Comparison of ENCODE assay signal across 28 cellular contexts in the genomic region with DNA sequence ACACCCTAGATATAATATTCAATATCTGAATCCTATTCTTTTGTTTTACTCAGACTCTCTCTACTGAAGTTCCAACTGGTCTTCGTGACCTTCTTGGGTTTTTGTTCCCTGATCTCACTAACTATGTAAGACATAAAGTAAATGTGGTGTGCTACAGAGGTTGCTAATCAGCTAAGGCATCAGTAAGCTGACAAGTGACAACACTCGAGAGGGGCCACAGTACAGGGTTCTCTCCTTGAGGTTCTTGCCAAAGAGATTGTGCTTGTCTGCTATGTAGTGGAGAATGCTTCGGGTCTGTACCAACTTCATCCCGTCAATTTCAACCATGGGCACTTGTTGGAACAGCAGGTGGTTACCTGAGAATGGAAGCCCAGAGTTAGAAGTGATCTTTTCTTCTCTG. TPM values are rescaled to one million over a fixed set of nuclear protein-coding genes. Genes with fewer than 3 reads are reported as not detected.
DNase-seq lines count a peak whose midpoint lies in the region; ATAC-seq and TF ChIP-seq lines count a peak whose summit lies in the region.
"Had no signal": no experiment of that assay in that cellular context is flagged by ENCODE, and none has a peak within 500 bp of the region (broad histone marks: within the 10 kb centered on the region; RNA-seq: fewer than 3 reads in every experiment).

No MANE protein-coding gene starts in this region.

- peaks cover 7% of the 10 kb centered on the region for H3K27me3 Mint-ChIP-seq in activated naive CD4-positive, alpha-beta T cell treated with anti-CD3 and anti-CD28 coated beads for 36 hours (ENCODE audit: low read depth)
- peaks cover 15% of the 10 kb centered on the region for H3K27me3 Mint-ChIP-seq in activated naive CD8-positive, alpha-beta T cell treated with anti-CD3 and anti-CD28 coated beads, Interleukin-2, amount 50 U/mL, for 24 hours
- H3K27me3 Mint-ChIP-seq in stimulated activated naive B cell treated with anti-CD40 and anti-IgM and Interleukin-4, amounts not matched to agents 10 μg/mL and 1 μg/mL and 100 μg/mL, for 72 hours = no peaks in the 10 kb centered on the region
- H3K27me3 Mint-ChIP-seq: activated B cell treated with CpG ODN at 0.5 μM for 24 hours had no signal

- no peak overlapping the region for H3K4me3 Mint-ChIP-seq in activated naive CD4-positive, alpha-beta T cell treated with anti-CD3 and anti-CD28 coated beads for 36 hours
- peak overlapping the region; percentile 42 for H3K4me3 Mint-ChIP-seq in activated naive CD8-positive, alpha-beta T cell treated with anti-CD3 and anti-CD28 coated beads, Interleukin-2, amount 50 U/mL, for 24 hours
- H3K4me3 Mint-ChIP-seq in stimulated activated naive B cell treated with anti-CD40 and anti-IgM and Interleukin-4, amounts not matched to agents 10 μg/mL and 1 μg/mL and 100 μg/mL, for 72 hours = no peak overlapping the region
- H3K4me3 Mint-ChIP-seq: endodermal cell had no signal

- H3K36me3 ChIP-seq in MM.1S (replicated peaks; ENCODE audit: insufficient read depth, low read length) = no peaks in the 10 kb centered on the region

- DNase-seq in activated naive CD4-positive, alpha-beta T cell treated with anti-CD3 and anti-CD28 coated beads for 36 hours = peak; percentile 24
- no peak for DNase-seq in activated naive CD4-positive, alpha-beta T cell (lab: John Stamatoyannopoulos, UW)
- no peak for DNase-seq in MM.1S
- DNase-seq in activated naive CD8-positive, alpha-beta T cell treated with anti-CD3 and anti-CD28 coated beads, Interleukin-2, amount 50 U/mL, for 24 hours = no peak
- DNase-seq in stimulated activated naive B cell treated with anti-CD40 and anti-IgM and Interleukin-4, amounts not matched to agents 10 μg/mL and 1 μg/mL and 100 μg/mL, for 72 hours = no peak
- no peak for DNase-seq in kidney glomerular epithelial cell (lab: John Stamatoyannopoulos, UW)
- DNase-seq: ACHN, activated B cell treated with CpG ODN at 0.5 μM for 24 hours, COR-L47, endodermal cell, glutamatergic neuron, HCEC 1CT, KBM-7, left lung, mesendoderm, NCI-H1436, NCI-H2081 treated with DMSO at 0.1 percent for 48 hours, NCI-H2227 treated with DMSO at 0.1 percent for 48 hours, NCI-H526, OCI-M1, small intestine, stomach had no signal

- peaks cover 69% of the 10 kb centered on the region for H3K4me1 Mint-ChIP-seq in activated naive CD4-positive, alpha-beta T cell treated with anti-CD3 and anti-CD28 coated beads for 36 hours (ENCODE audit: low read depth)
- H3K4me1 Mint-ChIP-seq in activated naive CD8-positive, alpha-beta T cell treated with anti-CD3 and anti-CD28 coated beads, Interleukin-2, amount 50 U/mL, for 24 hours = peaks cover 84% of the 10 kb centered on the region
- H3K4me1 Mint-ChIP-seq in stimulated activated naive B cell treated with anti-CD40 and anti-IgM and Interleukin-4, amounts not matched to agents 10 μg/mL and 1 μg/mL and 100 μg/mL, for 72 hours = peaks cover 35 to 50% of the 10 kb centered on the region in 2 donors

- H3K27ac Mint-ChIP-seq in activated naive CD4-positive, alpha-beta T cell treated with anti-CD3 and anti-CD28 coated beads for 36 hours = peak overlapping the region; percentile 82
- peak overlapping the region; percentile 66 for H3K27ac Mint-ChIP-seq in activated naive CD8-positive, alpha-beta T cell treated with anti-CD3 and anti-CD28 coated beads, Interleukin-2, amount 50 U/mL, for 24 hours
- peak overlapping the region; percentile 20 for H3K27ac Mint-ChIP-seq in stimulated activated naive B cell treated with anti-CD40 and anti-IgM and Interleukin-4, amounts not matched to agents 10 μg/mL and 1 μg/mL and 100 μg/mL, for 72 hours
- H3K27ac Mint-ChIP-seq: activated B cell treated with CpG ODN at 0.5 μM for 24 hours, endodermal cell had no signal

- H3K27me3 ChIP-seq in MM.1S (replicated peaks; ENCODE audit: insufficient read depth, low read length) = no peaks in the 10 kb centered on the region
- H3K27me3 ChIP-seq: left lung, SJSA1, stomach, tibial nerve had no signal

- no peaks in the 10 kb centered on the region for H3K79me2 ChIP-seq in MM.1S (ENCODE audit: low read length)

- no peaks in the 10 kb centered on the region for H4K20me1 ChIP-seq in MM.1S (ENCODE audit: insufficient read depth, low read length)

- no peak overlapping the region for H2AFZ ChIP-seq in MM.1S (ENCODE audit: low read length)

- H3K36me3 Mint-ChIP-seq in activated naive CD4-positive, alpha-beta T cell treated with anti-CD3 and anti-CD28 coated beads for 36 hours (ENCODE audit: low read depth) = peaks cover 34% of the 10 kb centered on the region
- peaks cover 46% of the 10 kb centered on the region for H3K36me3 Mint-ChIP-seq in activated naive CD8-positive, alpha-beta T cell treated with anti-CD3 and anti-CD28 coated beads, Interleukin-2, amount 50 U/mL, for 24 hours (ENCODE audit: low read depth)
- H3K36me3 Mint-ChIP-seq in stimulated activated naive B cell treated with anti-CD40 and anti-IgM and Interleukin-4, amounts not matched to agents 10 μg/mL and 1 μg/mL and 100 μg/mL, for 72 hours = peaks cover 3 to 16% of the 10 kb centered on the region in 2 donors

- H3K4me3 ChIP-seq in MM.1S (ENCODE audit: low read length) = no peak overlapping the region
- H3K4me3 ChIP-seq: left lung, SJSA1, stomach, tibial nerve had no signal

- CTCF ChIA-PET in activated naive CD4-positive, alpha-beta T cell treated with anti-CD3 and anti-CD28 coated beads for 36 hours (lab: Charles Lee) = interaction anchor here (3.2 kb wide), 1 partner anchor 10 kb away, joined by 14 read pairs; a partner anchor contains a TSS

- TF ChIP-seq CTCF in MM.1S (IDR thresholded peaks at IDR 0.05; ENCODE audit: low read length) = no peak

- H3K9me3 ChIP-seq in MM.1S (replicated peaks; ENCODE audit: insufficient read depth, low read length) = no peaks in the 10 kb centered on the region
- H3K9me3 ChIP-seq: left lung, SJSA1, stomach, tibial nerve had no signal

- no peaks in the 10 kb centered on the region for H3K9me3 Mint-ChIP-seq in activated naive CD4-positive, alpha-beta T cell treated with anti-CD3 and anti-CD28 coated beads for 36 hours
- H3K9me3 Mint-ChIP-seq in activated naive CD8-positive, alpha-beta T cell treated with anti-CD3 and anti-CD28 coated beads, Interleukin-2, amount 50 U/mL, for 24 hours = no peaks in the 10 kb centered on the region
- H3K9me3 Mint-ChIP-seq in stimulated activated naive B cell treated with anti-CD40 and anti-IgM and Interleukin-4, amounts not matched to agents 10 μg/mL and 1 μg/mL and 100 μg/mL, for 72 hours = no peaks in the 10 kb centered on the region
- H3K9me3 Mint-ChIP-seq: activated B cell treated with CpG ODN at 0.5 μM for 24 hours, endodermal cell had no signal

- peak overlapping the region; percentile 80 for H3K4me2 ChIP-seq in MM.1S (ENCODE audit: low read depth, low read length)

- intact Hi-C loops in activated naive CD4-positive, alpha-beta T cell treated with anti-CD3 and anti-CD28 coated beads for 36 hours (cut with micrococcal nuclease) = loop anchor here (2.0 kb wide), 3 partner anchors 374 to 822 kb away; no protein-coding TSS in a partner anchor

- peak overlapping the region; percentile 79; the same call in 1 of the 2 replicates for H3K27ac ChIP-seq in MM.1S (ENCODE audit: low read length)
- H3K27ac ChIP-seq: HL-60, left lung, RWPE1, SJSA1, stomach, tibial nerve had no signal

- no peak overlapping the region for H3K9ac ChIP-seq in MM.1S (ENCODE audit: low read length)

- H3K4me1 ChIP-seq in MM.1S (ENCODE audit: low read length) = peaks cover 40% of the 10 kb centered on the region
- H3K4me1 ChIP-seq: left lung, tibial nerve had no signal

- ATAC-seq in activated naive CD8-positive, alpha-beta T cell treated with anti-CD3 and anti-CD28 coated beads, Interleukin-2, amount 50 U/mL, for 24 hours = peak; percentile 50
- ATAC-seq in stimulated activated naive B cell treated with anti-CD40 and anti-IgM and Interleukin-4, amounts not matched to agents 10 μg/mL and 1 μg/mL and 100 μg/mL, for 72 hours (replicated peaks) = no peak
- ATAC-seq in GM18520 (IDR thresholded peaks at IDR 0.05; ENCODE audit: unreplicated experiment) = no peak
- ATAC-seq: esophagus mucosa, left lung had no signal

- no peaks in the 10 kb centered on the region for H3K9me2 ChIP-seq in MM.1S (replicated peaks; ENCODE audit: insufficient read depth, low read length)

- H3F3A ChIP-seq in MM.1S (ENCODE audit: insufficient read depth, low read length) = peaks cover 21% of the 10 kb centered on the region

RNA-seq across cellular contexts. Expression of a gene that starts 9.9 kb away (rescaled TPM):
- 10 to 100 TPM; 21.6 to 21.7 TPM for total RNA-seq in activated naive CD4-positive, alpha-beta T cell treated with anti-CD3 and anti-CD28 coated beads for 36 hours

Comparison
In these comparisons a context has a peak if more than half of its experiments do, and no peak if none do; other contexts are left out.
1. H3K27ac Mint-ChIP-seq: peak in every context shown above with its lines; median percentile 82 in activated naive CD4-positive, alpha-beta T cell treated with anti-CD3 and anti-CD28 coated beads for 36 hours; 66 in activated naive CD8-positive, alpha-beta T cell treated with anti-CD3 and anti-CD28 coated beads, Interleukin-2, amount 50 U/mL, for 24 hours; 20 in stimulated activated naive B cell treated with anti-CD40 and anti-IgM and Interleukin-4, amounts not matched to agents 10 μg/mL and 1 μg/mL and 100 μg/mL, for 72 hours.